In genomic region chr20:51500936-51501335, GRCh38 we compare ENCODE assay signal across 15 cellular contexts. TPM values are rescaled to one million over a fixed set of nuclear protein-coding genes. Genes with fewer than 3 reads are reported as not detected.
DNase-seq lines count a peak whose midpoint lies in the region; ATAC-seq and TF ChIP-seq lines count a peak whose summit lies in the region.
"Had no signal": no experiment of that assay in that cellular context is flagged by ENCODE, and none has a peak within 500 bp of the region (broad histone marks: within the 10 kb centered on the region; RNA-seq: fewer than 3 reads in every experiment).

No MANE protein-coding gene starts in this region.

- H3K9me3 ChIP-seq in upper lobe of left lung, result no peaks in the 10 kb centered on the region
- H3K9me3 ChIP-seq: colonic mucosa had no signal

- TF ChIP-seq CTCF in natural killer cell (IDR thresholded peaks at IDR 0.05), result no peak
- no peak for TF ChIP-seq CTCF in upper lobe of left lung (IDR thresholded peaks at IDR 0.05)

- peaks cover 83% of the 10 kb centered on the region for H3K4me1 Mint-ChIP-seq in activated CD8-positive, alpha-beta memory T cell treated with anti-CD3 and anti-CD28 coated beads, Interleukin-2, amount 10 ng/mL, durations not matched to agents 7 days and 5 days
- H3K4me1 Mint-ChIP-seq in natural killer cell, result peaks cover 92 to 93% of the 10 kb centered on the region in 2 donors

- no peak overlapping the region for H3K4me3 Mint-ChIP-seq in activated CD8-positive, alpha-beta memory T cell treated with anti-CD3 and anti-CD28 coated beads, Interleukin-2, amount 10 ng/mL, durations not matched to agents 7 days and 5 days
- H3K4me3 Mint-ChIP-seq in natural killer cell, result peak overlapping the region; percentile 68

- H3K27me3 ChIP-seq in upper lobe of left lung, result no peaks in the 10 kb centered on the region
- H3K27me3 ChIP-seq: colonic mucosa had no signal

- intact Hi-C loops in natural killer cell (cut with micrococcal nuclease), result loop anchor here (1.0 to 2.0 kb wide), 4 partner anchors 14 to 98 kb away; no protein-coding TSS in a partner anchor

- no peaks in the 10 kb centered on the region for H3K9me3 Mint-ChIP-seq in activated CD8-positive, alpha-beta memory T cell treated with anti-CD3 and anti-CD28 coated beads, Interleukin-2, amount 10 ng/mL, durations not matched to agents 7 days and 5 days (ENCODE audit: low read depth)
- no peaks in the 10 kb centered on the region for H3K9me3 Mint-ChIP-seq in natural killer cell

- no peak overlapping the region for H3K4me3 ChIP-seq in upper lobe of left lung
- H3K4me3 ChIP-seq: colonic mucosa had no signal

- no peaks in the 10 kb centered on the region for H3K36me3 ChIP-seq in upper lobe of left lung
- H3K36me3 ChIP-seq: colonic mucosa had no signal

- H3K27ac Mint-ChIP-seq in activated CD8-positive, alpha-beta memory T cell treated with anti-CD3 and anti-CD28 coated beads, Interleukin-2, amount 10 ng/mL, durations not matched to agents 7 days and 5 days, result peak overlapping the region; percentile 71
- H3K27ac Mint-ChIP-seq in natural killer cell, result peak overlapping the region; percentile 95 to 99

- peak; percentile 13 for ATAC-seq in activated CD8-positive, alpha-beta memory T cell treated with anti-CD3 and anti-CD28 coated beads, Interleukin-2, amount 10 ng/mL, durations not matched to agents 7 days and 5 days
- ATAC-seq in natural killer cell (peak; percentile 30 to 60 (median 45)), upper lobe of left lung (ENCODE audit: low FRiP score in 2 of 2) (no peak)
- ATAC-seq: right cardiac atrium had no signal

- H3K27ac ChIP-seq in upper lobe of left lung, result no peak overlapping the region
- H3K27ac ChIP-seq: colonic mucosa had no signal

- CTCF ChIA-PET in activated CD8-positive, alpha-beta memory T cell treated with anti-CD3 and anti-CD28 coated beads, Interleukin-2, amount 10 ng/mL, durations not matched to agents 7 days and 5 days (lab: Charles Lee), result interaction anchor here (0.8 to 3.8 kb wide), 12 partner anchors 10 to 513 kb away, joined by 3 to 18 read pairs (median 5); partner anchors contain the start of gene NFATC2

- DNase-seq in activated CD8-positive, alpha-beta memory T cell treated with anti-CD3 and anti-CD28 coated beads, Interleukin-2, amount 10 ng/mL, durations not matched to agents 7 days and 5 days, result peak; percentile 53
- DNase-seq in activated CD8-positive, alpha-beta memory T cell treated with anti-CD3 and anti-CD28 coated beads for 24 hours, result no peak
- DNase-seq in T follicular helper cell (ENCODE audit: low read depth), result peak; percentile 34
- DNase-seq in activated naive CD4-positive, alpha-beta T cell treated with Interleukin-2 at 50 U/mL for 16 hours, result peak; percentile 45
- no peak for DNase-seq in natural killer cell
- DNase-seq in upper lobe of left lung, result no peak
- DNase-seq in DMS53 treated with DMSO at 0.1 percent for 48 hours (lab: John Stamatoyannopoulos, UW; ENCODE audit: unreplicated experiment), result no peak
- no peak for DNase-seq in NCI-H774 (lab: John Stamatoyannopoulos, UW)
- DNase-seq: ACHN, colonic mucosa, EL, foreskin fibroblast, islet precursor cell, NCI-H2081, right cardiac atrium had no signal

- WGBS in upper lobe of left lung, 2 donors, result 67 to 85% methylated on average over 1 of the region's 1 CpG

- no peak for TF ChIP-seq POLR2A in upper lobe of left lung (IDR thresholded peaks at IDR 0.05)

- no peaks in the 10 kb centered on the region for H3K27me3 Mint-ChIP-seq in activated CD8-positive, alpha-beta memory T cell treated with anti-CD3 and anti-CD28 coated beads, Interleukin-2, amount 10 ng/mL, durations not matched to agents 7 days and 5 days
- H3K27me3 Mint-ChIP-seq in natural killer cell (ENCODE audit: low read depth in 2 of 2), result no peaks in the 10 kb centered on the region

- TF ChIP-seq EP300 in upper lobe of left lung (IDR thresholded peaks at IDR 0.05), result no peak

- H3K36me3 Mint-ChIP-seq in activated CD8-positive, alpha-beta memory T cell treated with anti-CD3 and anti-CD28 coated beads, Interleukin-2, amount 10 ng/mL, durations not matched to agents 7 days and 5 days, result peaks cover 46% of the 10 kb centered on the region
- no peaks in the 10 kb centered on the region for H3K36me3 Mint-ChIP-seq in natural killer cell

- H3K4me1 ChIP-seq in upper lobe of left lung, result peaks cover 16 to 27% (median 18%) of the 10 kb centered on the region in 4 donors
- H3K4me1 ChIP-seq: colonic mucosa had no signal

RNA-seq across cellular contexts. Expression of gene NFATC2, which starts 41.6 kb away (rescaled TPM):
- 10 to 100 TPM; 39.9 to 59.0 TPM for total RNA-seq in activated CD8-positive, alpha-beta memory T cell treated with anti-CD3 and anti-CD28 coated beads, Interleukin-2, amount 10 ng/mL, durations not matched to agents 7 days and 5 days
- total RNA-seq in natural killer cell (100 to 1,000 TPM; 141 to 195 (median 160) TPM), upper lobe of left lung (10 to 100 TPM in 1 of 6 donors, 1 to 10 TPM in 5; 5.1 to 28.1 (median 7.6) TPM)

Comparison
In these comparisons a context has a peak if more than half of its experiments do, and no peak if none do; other contexts are left out.
1. DNase-seq: peak in activated CD8-positive, alpha-beta memory T cell treated with anti-CD3 and anti-CD28 coated beads, Interleukin-2, amount 10 ng/mL, durations not matched to agents 7 days and 5 days (single experiment), T follicular helper cell (single experiment) and activated naive CD4-positive, alpha-beta T cell treated with Interleukin-2 at 50 U/mL for 16 hours (single experiment); none in activated CD8-positive, alpha-beta memory T cell treated with anti-CD3 and anti-CD28 coated beads for 24 hours (single experiment), natural killer cell (single experiment), upper lobe of left lung (0 of 2), DMS53 treated with DMSO at 0.1 percent for 48 hours (single experiment) and NCI-H774 (single experiment).
2. ATAC-seq: peak in activated CD8-positive, alpha-beta memory T cell treated with anti-CD3 and anti-CD28 coated beads, Interleukin-2, amount 10 ng/mL, durations not matched to agents 7 days and 5 days (single experiment) and natural killer cell (3 of 3); none in upper lobe of left lung (0 of 2).